Comparison of ENCODE assay signal across 1 cellular context in genomic region chr10:22278441-22278782, GRCh38.
TF ChIP-seq lines count a peak whose summit lies in the region.

No MANE protein-coding gene starts in this region.

TF ChIP-seq in GM23338, 12 proteins besides CTCF, POLR2A, EP300 and RAD21 (continued from another document):
- TF ChIP-seq ZNF462 (CRISPR knock-in tag; IDR thresholded peaks at IDR 0.05) (no peak), NANOG (IDR thresholded peaks at IDR 0.05; ENCODE audit: borderline replicate concordance) (no peak), POLR2AphosphoS5 (IDR thresholded peaks at IDR 0.05; ENCODE audit: low read depth) (no peak)
